Comparison of ENCODE assay signal across 8 cellular contexts in genomic region chr15:35519536-35520149, GRCh38. TPM values are rescaled to one million over a fixed set of nuclear protein-coding genes. Genes with fewer than 3 reads are reported as not detected.
A peak's percentile ranks its signal among the peaks of the same experiment; 100 is the strongest.
DNase-seq lines count a peak whose midpoint lies in the region; ATAC-seq, FAIRE-seq and TF ChIP-seq lines count a peak whose summit lies in the region.

No MANE protein-coding gene starts in this region.

- TF ChIP-seq EP300 in HepG2 (IDR thresholded peaks at IDR 0.05; ENCODE audit: low read depth in 2 of 2, low read length in 2 of 2) (no peak), HepG2 (CRISPR knock-in tag; IDR thresholded peaks at IDR 0.05; ENCODE audit: borderline replicate concordance) (no peak)

- H3K79me2 ChIP-seq in HepG2 (ENCODE audit: insufficient read depth, low read length): no peaks in the 10 kb centered on the region

- H3K9me3 ChIP-seq in breast epithelium: no peaks in the 10 kb centered on the region
- H3K9me3 ChIP-seq in HepG2 (ENCODE audit: low read length): no peaks in the 10 kb centered on the region

- H3K9ac ChIP-seq in HepG2 (ENCODE audit: insufficient read depth, low read depth, low read length): no peak overlapping the region

- peak; percentile 69; the same call in 1 of the 2 replicates for TF ChIP-seq RAD21 in HepG2 (CRISPR knock-in tag; IDR thresholded peaks at IDR 0.05)

- intact Hi-C loops in breast epithelium (cut with DNase I; ENCODE audit: low total_unique reads): loop anchor here (10.0 kb wide), 1 partner anchor 1625 kb away; no protein-coding TSS in a partner anchor
- intact Hi-C loops in HepG2 (cut with micrococcal nuclease; ENCODE audit: unreplicated experiment): loop anchor here (5.0 to 10.0 kb wide), 3 partner anchors 233 to 1585 kb away; partner anchors contain the start of gene MEIS2
- intact Hi-C loops in lower leg skin (cut with DNase I; ENCODE audit: low total_unique reads): no loop called here

- H3K4me1 ChIP-seq in breast epithelium: no peaks in the 10 kb centered on the region
- H3K4me1 ChIP-seq in HepG2 (ENCODE audit: insufficient read depth, low read length): peaks cover 8% of the 10 kb centered on the region

- peak; percentile 85 for ATAC-seq in HG02884 (IDR thresholded peaks at IDR 0.05; ENCODE audit: unreplicated experiment)
- peak; percentile 61 for ATAC-seq in HepG2

- H3K27me3 ChIP-seq in breast epithelium (no peaks in the 10 kb centered on the region), HepG2 (ENCODE audit: control insufficient read depth in 1 of 2, insufficient read depth in 2 of 2, low read length in 2 of 2) (no peaks in the 10 kb centered on the region)

- peak; percentile 11 for DNase-seq in activated CD4-positive, alpha-beta T cell treated with anti-CD3 and anti-CD28 coated beads, Interleukin-2, amount 10 ng/mL, durations not matched to agents 7 days and 5 days
- no peak for DNase-seq in activated CD4-positive, alpha-beta T cell treated with anti-CD3 and anti-CD28 coated beads, Interleukin-2, amount 50 U/mL, for 1 hour
- DNase-seq in NCI-H2171 treated with DMSO at 0.1 percent for 48 hours (lab: John Stamatoyannopoulos, UW): peak; percentile 49
- DNase-seq in breast epithelium (ENCODE audit: low spot score in 2 of 2): no peak
- peak; percentile 45 for DNase-seq in HepG2 (ENCODE audit: low spot score)
- DNase-seq in hepatic stellate cell (ENCODE audit: low spot score): no peak
- no peak for DNase-seq in lower leg skin (ENCODE audit: low spot score in 2 of 2)

- H3K27ac Mint-ChIP-seq in activated CD4-positive, alpha-beta T cell treated with anti-CD3 and anti-CD28 coated beads, Interleukin-2, amount 10 ng/mL, durations not matched to agents 7 days and 5 days: no peak overlapping the region

- H3K27ac ChIP-seq in breast epithelium: no peak overlapping the region
- no peak overlapping the region for H3K27ac ChIP-seq in HepG2 (ENCODE audit: extremely low read length, insufficient read depth, low read length)

- no TSS peak for BruUV-seq in HepG2 (replicated peaks; lab: Mats Ljungman, UMichigan)

- H3K4me3 ChIP-seq in breast epithelium: no peak overlapping the region
- H3K4me3 ChIP-seq in HepG2 (replicated peaks in 1 of 3; ENCODE audit: insufficient read depth in 1 of 3, low read depth in 2 of 3, low read length in 3 of 3): no peak overlapping the region
- H3K4me3 ChIP-seq in lower leg skin (ENCODE audit: low read depth, poor library complexity, severe bottlenecking): no peak overlapping the region

- no peak overlapping the region for H2AFZ ChIP-seq in HepG2 (ENCODE audit: low read length)

- POLR2A ChIA-PET in activated CD4-positive, alpha-beta T cell treated with anti-CD3 and anti-CD28 coated beads, Interleukin-2, amount 10 ng/mL, durations not matched to agents 7 days and 5 days (lab: Charles Lee): no interaction called here
- POLR2A ChIA-PET in HepG2 (lab: Yijun Ruan, JAX): no interaction called here

- CTCF ChIA-PET in activated CD4-positive, alpha-beta T cell treated with anti-CD3 and anti-CD28 coated beads, Interleukin-2, amount 10 ng/mL, durations not matched to agents 7 days and 5 days (lab: Charles Lee): no interaction called here
- CTCF ChIA-PET in HepG2 (lab: Yijun Ruan, JAX; ENCODE audit: low intra/inter-chr PET ratio, low total read pairs): interaction anchor here (0.7 kb wide), 1 partner anchor 26 kb away, joined by 3 read pairs; no protein-coding TSS in a partner anchor

- H4K20me1 ChIP-seq in HepG2 (ENCODE audit: insufficient read depth, low read length): no peaks in the 10 kb centered on the region

- no peak overlapping the region for H3K4me3 Mint-ChIP-seq in activated CD4-positive, alpha-beta T cell treated with anti-CD3 and anti-CD28 coated beads, Interleukin-2, amount 10 ng/mL, durations not matched to agents 7 days and 5 days

- H3K36me3 ChIP-seq in breast epithelium (no peaks in the 10 kb centered on the region), HepG2 (replicated peaks in 1 of 2; ENCODE audit: control insufficient read depth in 1 of 2, insufficient read depth in 2 of 2, low read length in 2 of 2) (no peaks in the 10 kb centered on the region; a peak in 1 of 5 replicates)

- no peak overlapping the region for H3K4me2 ChIP-seq in HepG2 (ENCODE audit: low read depth, low read length)

- in situ Hi-C loops in HepG2 (cut with HindIII; ENCODE audit: extremely low pct_ligation_motif_present, low pct_unique_long_range_greater_than_20kb): no loop called here

- no peaks in the 10 kb centered on the region for H3K27me3 Mint-ChIP-seq in activated CD4-positive, alpha-beta T cell treated with anti-CD3 and anti-CD28 coated beads, Interleukin-2, amount 10 ng/mL, durations not matched to agents 7 days and 5 days

- no peaks in the 10 kb centered on the region for H3K9me3 Mint-ChIP-seq in activated CD4-positive, alpha-beta T cell treated with anti-CD3 and anti-CD28 coated beads, Interleukin-2, amount 10 ng/mL, durations not matched to agents 7 days and 5 days

- TF ChIP-seq POLR2A in breast epithelium (IDR thresholded peaks at IDR 0.05) (no peak), HepG2 (IDR thresholded peaks at IDR 0.05; ENCODE audit: insufficient read depth in 1 of 2, low read depth in 2 of 2, low read length in 2 of 2) (no peak), lower leg skin (IDR thresholded peaks at IDR 0.05) (no peak)

- no peaks in the 10 kb centered on the region for H3K36me3 Mint-ChIP-seq in activated CD4-positive, alpha-beta T cell treated with anti-CD3 and anti-CD28 coated beads, Interleukin-2, amount 10 ng/mL, durations not matched to agents 7 days and 5 days (ENCODE audit: low read depth)

- peak in 2 of 3 donors; percentile 44 to 62 for TF ChIP-seq CTCF in breast epithelium (IDR thresholded peaks at IDR 0.05)
- TF ChIP-seq CTCF in HepG2 (CRISPR knock-in tag; IDR thresholded peaks at IDR 0.05): peak; percentile 60
- no peak for TF ChIP-seq CTCF in lower leg skin (IDR thresholded peaks at IDR 0.05)

- no peak for FAIRE-seq in HepG2 (lab: Jason Lieb, UNC)

- H3K4me1 Mint-ChIP-seq in activated CD4-positive, alpha-beta T cell treated with anti-CD3 and anti-CD28 coated beads, Interleukin-2, amount 10 ng/mL, durations not matched to agents 7 days and 5 days: no peaks in the 10 kb centered on the region

TF ChIP-seq in HepG2, 621 proteins besides CTCF, POLR2A, EP300 and RAD21:
- peak in 1 of 2 experiments; percentile 60; a peak in 1 of 4 replicates for TF ChIP-seq ATF4 (CRISPR knock-in tag; IDR thresholded peaks at IDR 0.05)
- TF ChIP-seq ZNF775 (CRISPR knock-in tag; IDR thresholded peaks at IDR 0.05; ENCODE audit: borderline replicate concordance): no peak
- peak; percentile 71 for TF ChIP-seq STAG1 (CRISPR knock-in tag; IDR thresholded peaks at IDR 0.05)
- TF ChIP-seq ZNF138 (CRISPR knock-in tag; IDR thresholded peaks at IDR 0.05; ENCODE audit: low read depth): no peak
- peak; percentile 43 for TF ChIP-seq SMC3 (IDR thresholded peaks at IDR 0.05; ENCODE audit: low read length)
- TF ChIP-seq ZBTB44 (CRISPR knock-in tag; IDR thresholded peaks at IDR 0.05): no peak
- no peak for TF ChIP-seq ZNF24 (IDR thresholded peaks at IDR 0.05)
- TF ChIP-seq ZNF709 (CRISPR knock-in tag; IDR thresholded peaks at IDR 0.05): no peak
TF ChIP-seq in HepG2: peak in this region for 3.

RNA-seq across cellular contexts. Expression of gene DPH6, which starts 26.3 kb away (rescaled TPM):
- 10 to 100 TPM in 1 of 2 experiments, 1 to 10 TPM in 1; 8.8 to 13.9 TPM for total RNA-seq in activated CD4-positive, alpha-beta T cell treated with anti-CD3 and anti-CD28 coated beads, Interleukin-2, amount 10 ng/mL, durations not matched to agents 7 days and 5 days
- total RNA-seq in breast epithelium: 10 to 100 TPM; 18.0 to 25.2 (median 20.8) TPM
- total RNA-seq in HepG2 (2016; rRNA removed; fragmentation: Illumina TruSeq; extraction: Trizol): 25.8 and 27.0 TPM in 2 replicates
- total RNA-seq in HepG2 (2016; cell fraction: cytosol; rRNA removed; fragmentation: Illumina TruSeq; extraction: Trizol; ENCODE audit: low read depth): 9.5 and 11.4 TPM in 2 replicates
- 26.9 and 32.4 TPM in 2 replicates for total RNA-seq in HepG2 (2016; cell fraction: insoluble cytoplasmic fraction; rRNA removed; fragmentation: Illumina TruSeq; extraction: Trizol)
- total RNA-seq in HepG2 (2016; cell fraction: membrane; rRNA removed; fragmentation: Illumina TruSeq; extraction: Trizol): 7.1 and 8.6 TPM in 2 replicates
- 50.3 and 53.4 TPM in 2 replicates for total RNA-seq in HepG2 (2016; cell fraction: nucleus; rRNA removed; fragmentation: Illumina TruSeq; extraction: Trizol)
- polyA plus RNA-seq in HepG2 (2011; rRNA removed): 7.2 and 10.2 TPM in 2 replicates
- polyA plus RNA-seq in HepG2 (2011; cell fraction: cytosol; rRNA removed): 5.6 and 6.1 TPM in 2 replicates
- polyA plus RNA-seq in HepG2 (2011; cell fraction: nucleus; rRNA removed): 9.4 and 11.6 TPM in 2 replicates
- polyA plus RNA-seq in HepG2 (2012): 8.5 and 13.1 TPM in 2 replicates
- 3.2 and 3.3 TPM in 2 replicates for polyA plus RNA-seq in HepG2 (2016; cell fraction: cytosol; fragmentation: Illumina TruSeq; extraction: Trizol; ENCODE audit: low read depth)
- polyA plus RNA-seq in HepG2 (2016; cell fraction: insoluble cytoplasmic fraction; fragmentation: Illumina TruSeq; extraction: Trizol; ENCODE audit: low read depth): 19.6 and 20.9 TPM in 2 replicates
- polyA plus RNA-seq in HepG2 (2016; cell fraction: membrane; fragmentation: Illumina TruSeq; extraction: Trizol; ENCODE audit: low read depth): 3.7 and 4.9 TPM in 2 replicates
- polyA plus RNA-seq in HepG2 (2016; cell fraction: nucleus; fragmentation: Illumina TruSeq; extraction: Trizol; ENCODE audit: insufficient read depth, low read depth): 9.3 and 10.9 TPM in 2 replicates
- polyA minus RNA-seq in HepG2 (2011; rRNA and poly(A)+ RNA removed; ENCODE audit: low replicate concordance): 14.0 and 16.7 TPM in 2 replicates
- polyA minus RNA-seq in HepG2 (2011; cell fraction: cytosol; rRNA and poly(A)+ RNA removed): 3.7 and 6.4 TPM in 2 replicates
- polyA minus RNA-seq in HepG2 (2011; cell fraction: nucleus; rRNA and poly(A)+ RNA removed): 117 and 125 TPM in 2 replicates
- total RNA-seq in lower leg skin: 10 to 100 TPM in 3 of 4 donors, 1 to 10 TPM in 1; 8.1 to 26.4 (median 18.8) TPM

Comparison
In these comparisons a context has a peak if more than half of its experiments do, and no peak if none do; other contexts are left out.
1. DNase-seq: peak in activated CD4-positive, alpha-beta T cell treated with anti-CD3 and anti-CD28 coated beads, Interleukin-2, amount 10 ng/mL, durations not matched to agents 7 days and 5 days (single experiment), NCI-H2171 treated with DMSO at 0.1 percent for 48 hours (single experiment) and HepG2 (single experiment); none in activated CD4-positive, alpha-beta T cell treated with anti-CD3 and anti-CD28 coated beads, Interleukin-2, amount 50 U/mL, for 1 hour (single experiment), breast epithelium (0 of 2), hepatic stellate cell (single experiment) and lower leg skin (0 of 2).
2. CTCF ChIP-seq: peak in breast epithelium (2 of 3) and HepG2 (single experiment); none in lower leg skin (0 of 3).